8 cellular contexts compared by ENCODE assay signal in genomic region chr4:73257242-73257994, GRCh38. TPM values are rescaled to one million over a fixed set of nuclear protein-coding genes. Genes with fewer than 3 reads are reported as not detected.
DNase-seq lines count a peak whose midpoint lies in the region; ATAC-seq and TF ChIP-seq lines count a peak whose summit lies in the region.

No MANE protein-coding gene starts in this region.

- TF ChIP-seq POLR2A in testis (IDR thresholded peaks at IDR 0.05), result no peak

- peak overlapping the region; percentile 99 to 100 (median 100) for H3K4me3 Mint-ChIP-seq in CD4-positive, CD25-positive, alpha-beta regulatory T cell

- no peaks in the 10 kb centered on the region for H3K9me3 ChIP-seq in CD4-positive, CD25-positive, alpha-beta regulatory T cell (ENCODE audit: control insufficient read depth in 2 of 2, low read length in 2 of 2)
- H3K9me3 ChIP-seq in testis, result no peaks in the 10 kb centered on the region

- peak; percentile 66 to 85 (median 78) for TF ChIP-seq CTCF in testis (IDR thresholded peaks at IDR 0.05)

- intact Hi-C loops in testis (cut with DNase I; ENCODE audit: low total_unique reads), result no loop called here

- H3K4me3 ChIP-seq in CD4-positive, CD25-positive, alpha-beta regulatory T cell (ENCODE audit: low read depth, low read length), result peak overlapping the region; percentile 93
- H3K4me3 ChIP-seq in testis, result peak overlapping the region; percentile 91 to 93

- DNase-seq in CD4-positive, CD25-positive, alpha-beta regulatory T cell, result peak; percentile 42 to 83 (median 70)
- peak; percentile 83 for DNase-seq in M059J (ENCODE audit: low read depth)
- peak; percentile 35 for DNase-seq in SIG-M5 (lab: John Stamatoyannopoulos, UW)
- DNase-seq in activated naive CD4-positive, alpha-beta T cell treated with anti-CD3 and anti-CD28 coated beads, Interleukin-2, amount 50 U/mL, for 16 hours, result peak; percentile 62
- DNase-seq in glomerular endothelial cell (ENCODE audit: extremely low read depth, low read depth, low spot score), result peak; percentile 78
- DNase-seq in occipital lobe (lab: John Stamatoyannopoulos, UW), result peak; percentile 60
- DNase-seq in testis, result peak; percentile 91

- H3K27ac ChIP-seq in CD4-positive, CD25-positive, alpha-beta regulatory T cell (ENCODE audit: insufficient read depth, low read length, poor library complexity, severe bottlenecking), result peak overlapping the region; percentile 97
- peak overlapping the region; percentile 96 to 98 for H3K27ac ChIP-seq in testis

- H3K4me1 Mint-ChIP-seq in CD4-positive, CD25-positive, alpha-beta regulatory T cell, result peaks cover 36 to 83% (median 58%) of the 10 kb centered on the region in 4 donors

- WGBS in testis, 2 donors, result 1% methylated on average over 14 to 16 of the region's 16 CpGs

- peak; percentile 25 to 35 for ATAC-seq in CD4-positive, CD25-positive, alpha-beta regulatory T cell (ENCODE audit: low read depth in 2 of 2)
- peak; percentile 34 for ATAC-seq in GM21529 (IDR thresholded peaks at IDR 0.05; ENCODE audit: unreplicated experiment)

- no peaks in the 10 kb centered on the region for H3K27me3 ChIP-seq in CD4-positive, CD25-positive, alpha-beta regulatory T cell (ENCODE audit: control insufficient read depth, insufficient read depth, low read length)
- no peaks in the 10 kb centered on the region for H3K27me3 ChIP-seq in testis

- no peaks in the 10 kb centered on the region for H3K9me3 Mint-ChIP-seq in CD4-positive, CD25-positive, alpha-beta regulatory T cell

- H3K27me3 Mint-ChIP-seq in CD4-positive, CD25-positive, alpha-beta regulatory T cell, result no peaks in the 10 kb centered on the region

- peaks cover 56% of the 10 kb centered on the region for H3K4me1 ChIP-seq in CD4-positive, CD25-positive, alpha-beta regulatory T cell (ENCODE audit: control insufficient read depth, insufficient read depth, low read length, poor library complexity, severe bottlenecking)
- H3K4me1 ChIP-seq in testis, result peaks cover 12% of the 10 kb centered on the region

- H3K27ac Mint-ChIP-seq in CD4-positive, CD25-positive, alpha-beta regulatory T cell, result peak overlapping the region; percentile 96 to 100 (median 98)

- peaks cover 16% of the 10 kb centered on the region for H3K36me3 Mint-ChIP-seq in CD4-positive, CD25-positive, alpha-beta regulatory T cell

- peaks cover 7% of the 10 kb centered on the region for H3K36me3 ChIP-seq in CD4-positive, CD25-positive, alpha-beta regulatory T cell (ENCODE audit: control insufficient read depth, insufficient read depth, low read length)
- no peaks in the 10 kb centered on the region for H3K36me3 ChIP-seq in testis (ENCODE audit: low read depth, missing control alignments)

RNA-seq across cellular contexts. Expression of gene ANKRD17, which starts 1.2 kb away (rescaled TPM):
- total RNA-seq in CD4-positive, CD25-positive, alpha-beta regulatory T cell, result 63.4 TPM
- polyA plus RNA-seq in CD4-positive, CD25-positive, alpha-beta regulatory T cell, result 10 to 100 TPM in 1 of 4 donors, 1 to 10 TPM in 3; 6.9 to 10.6 (median 9.7) TPM
- total RNA-seq in M059J (2014; rRNA removed; shearing (Covaris generic)), result 27.8 and 32.8 TPM in 2 replicates
- 48.2 and 62.5 TPM in 2 replicates for total RNA-seq in glomerular endothelial cell
- 79.2 TPM for total RNA-seq in occipital lobe
- total RNA-seq in testis, result 10 to 100 TPM; 68.9 to 78.3 TPM
- polyA plus RNA-seq in testis (ENCODE audit: insufficient read depth, low read depth, low replicate concordance), result 26.9 TPM

Comparison
In these comparisons a context has a peak if more than half of its experiments do, and no peak if none do; other contexts are left out.
1. Peak in every context shown above with its lines: DNase-seq, ATAC-seq, H3K4me3 ChIP-seq and H3K27ac ChIP-seq.
2. DNase-seq: peak in every context shown above with its lines; median percentile 91 in testis; 83 in M059J; 78 in glomerular endothelial cell; 70 in CD4-positive, CD25-positive, alpha-beta regulatory T cell; 62 in activated naive CD4-positive, alpha-beta T cell treated with anti-CD3 and anti-CD28 coated beads, Interleukin-2, amount 50 U/mL, for 16 hours; 60 in occipital lobe; 35 in SIG-M5.